ENCODE assay signal across 25 cellular contexts in the genomic region with DNA sequence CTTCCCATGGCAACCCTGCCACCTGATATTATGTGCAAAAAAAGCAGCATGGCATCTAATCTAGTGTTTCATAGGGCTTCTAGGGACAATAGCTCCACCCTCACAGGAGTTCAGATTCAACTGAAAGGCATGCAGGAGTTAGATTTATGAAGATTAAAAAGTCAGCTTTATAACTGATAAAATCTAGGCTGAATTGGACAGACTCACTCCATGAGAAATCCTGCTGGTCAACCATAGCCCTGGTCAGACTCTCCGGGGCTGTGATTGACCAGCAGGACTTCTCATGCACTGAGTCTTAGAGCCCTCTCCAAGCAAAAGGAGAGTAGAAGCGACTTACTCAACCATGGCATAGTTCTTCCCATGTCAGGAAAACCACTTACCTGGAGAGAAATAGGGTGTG.
"Had no signal": no experiment of that assay in that cellular context is flagged by ENCODE, and none has a peak within 500 bp of the region (broad histone marks: within the 10 kb centered on the region; RNA-seq: fewer than 3 reads in every experiment).

No MANE protein-coding gene starts in this region.

- H3K36me3 ChIP-seq: lower lobe of right lung, pancreas, right lobe of liver, suprapubic skin, thoracic aorta, tibial artery, vagina had no signal

- H3K27ac ChIP-seq: lower lobe of right lung, pancreas, psoas muscle, right lobe of liver, skin epidermis, suprapubic skin, thoracic aorta, tibial artery, vagina had no signal

- ATAC-seq: left cardiac atrium; left lobe of liver; left ventricle myocardium superior; lower lobe of right lung; natural killer cell treated with Interleukin-12 subunit alpha and Interleukin-12 subunit beta and Interleukin-15 and Interleukin-18, amount 100 ng/mL, for 72 hours; pancreas; psoas muscle; right lobe of liver; stimulated activated effector memory CD8-positive, alpha-beta T cell treated with anti-CD3 and anti-CD28 coated beads, Interleukin-12 subunit alpha, Interleukin-12 subunit beta, amount 100 ng/mL, for 72 hours had no signal

- H3K9me3 ChIP-seq: lower lobe of right lung, pancreas, psoas muscle, right lobe of liver, suprapubic skin, thoracic aorta, vagina had no signal

- H3K4me3 ChIP-seq: lower lobe of right lung, pancreas, psoas muscle, right lobe of liver, skin epidermis, suprapubic skin, thoracic aorta, tibial artery, vagina had no signal

- H3K27me3 ChIP-seq: pancreas, right lobe of liver, suprapubic skin, tibial artery, vagina had no signal

- H3K4me1 ChIP-seq: lower lobe of right lung, pancreas, psoas muscle, right lobe of liver, suprapubic skin, tibial artery, vagina had no signal

- DNase-seq: head of caudate nucleus; hippocampal formation; kidney glomerular epithelial cell; left cardiac atrium; left ventricle myocardium superior; lower lobe of right lung; mammary epithelial cell; naive B cell; nucleus accumbens; pancreas; psoas muscle; right lobe of liver; stimulated activated CD4-positive, alpha-beta T cell treated with anti-CD3 and anti-CD28 coated beads, Interleukin-12 subunit alpha, Interleukin-12 subunit beta, amount 100 ng/mL, for 4 hours; stimulated activated CD4-positive, alpha-beta T cell treated with anti-CD3 and anti-CD28 coated beads, Interleukin-15, amount 100 ng/mL, for 24 hours; stimulated activated CD4-positive, alpha-beta T cell treated with anti-CD3 and anti-CD28 coated beads, Interleukin-2, amount 100 ng/mL, for 24 hours; stimulated activated CD4-positive, alpha-beta T cell treated with anti-CD3 and anti-CD28 coated beads, Interleukin-4, amount 100 ng/mL, for 1 hour; stimulated activated naive CD4-positive, alpha-beta T cell; tibial artery had no signal
